Comparison of ENCODE assay signal across 7 cellular contexts in the genomic region with DNA sequence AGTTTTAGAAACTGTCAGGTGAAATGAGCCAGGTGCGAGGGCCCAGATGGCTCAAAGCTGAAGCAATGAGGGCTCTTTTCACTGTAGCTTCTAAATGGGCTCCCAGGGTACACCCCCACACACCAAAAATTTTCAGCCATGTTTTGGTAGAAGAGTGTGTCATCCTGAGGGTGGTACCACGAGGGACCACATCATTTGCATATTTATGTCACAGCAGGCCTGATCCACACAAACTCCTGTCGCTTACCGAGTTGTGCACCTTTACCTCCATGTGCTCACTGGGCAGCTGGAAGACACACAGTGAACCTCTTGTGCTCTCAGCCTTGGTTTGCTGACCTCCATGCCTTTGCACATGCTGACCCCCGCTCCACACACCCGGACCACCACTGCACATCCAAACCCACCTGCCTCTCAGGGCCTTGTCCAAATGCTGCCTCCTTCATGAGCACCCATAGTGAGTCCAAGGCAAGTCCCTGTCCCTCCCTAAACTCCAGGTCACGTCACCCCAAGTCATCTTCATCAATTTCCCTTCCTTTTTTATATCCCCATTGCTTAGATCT.
DNase-seq lines count a peak whose midpoint lies in the region; ATAC-seq and TF ChIP-seq lines count a peak whose summit lies in the region.
"Not testable (repeated sequence)": the region's sequence is repeated elsewhere in the genome, so short reads cannot be mapped to it uniquely, and the experiment has no call there.

No MANE protein-coding gene starts in this region.

- not testable (repeated sequence) for H3K27me3 ChIP-seq in OCI-LY1 (ENCODE audit: insufficient read depth, low read length); left lung

- H3K36me3 Mint-ChIP-seq in Calu3 (ENCODE audit: insufficient read depth, unreplicated experiment); activated CD4-positive, alpha-beta T cell treated with anti-CD3 and anti-CD28 coated beads for 36 hours (ENCODE audit: low read depth); chondrocyte (ENCODE audit: low read depth): not testable (repeated sequence)
- H3K36me3 Mint-ChIP-seq in activated T-helper 1 cell treated with anti-CD3 and anti-CD28 coated beads, Interleukin-12 subunit alpha, Interleukin-12 subunit beta, Interleukin-2, Interleukin-4 antibody, amounts not matched to agents 30 ng/mL and 10 ng/mL and 1 ng/mL, durations not matched to agents 14 hours and 24 hours and 36 hours (ENCODE audit: low read depth), result peaks cover 15% of the 10 kb centered on the region

- H3K27ac Mint-ChIP-seq in Calu3 (ENCODE audit: unreplicated experiment) (peak overlapping the region; percentile 30), chondrocyte (ENCODE audit: unreplicated experiment) (peak overlapping the region; percentile 60)
- peak overlapping the region; percentile 58 for H3K27ac Mint-ChIP-seq in activated CD4-positive, alpha-beta T cell treated with anti-CD3 and anti-CD28 coated beads for 36 hours
- peak overlapping the region; percentile 82 for H3K27ac Mint-ChIP-seq in activated T-helper 1 cell treated with anti-CD3 and anti-CD28 coated beads, Interleukin-12 subunit alpha, Interleukin-12 subunit beta, Interleukin-2, Interleukin-4 antibody, amounts not matched to agents 30 ng/mL and 10 ng/mL and 1 ng/mL, durations not matched to agents 14 hours and 24 hours and 36 hours

- H3K27ac ChIP-seq in OCI-LY1 (ENCODE audit: low read depth, low read length, poor library complexity, severe bottlenecking), result peak overlapping the region; percentile 96
- H3K27ac ChIP-seq in left lung, result not testable (repeated sequence)

- not testable (repeated sequence) for TF ChIP-seq CTCF in Calu3 (IDR thresholded peaks at IDR 0.05; ENCODE audit: unreplicated experiment); OCI-LY1 (IDR thresholded peaks at IDR 0.05; ENCODE audit: low read length); chondrocyte (IDR thresholded peaks at IDR 0.05); left lung (IDR thresholded peaks at IDR 0.05)

- not testable (repeated sequence) for H3K27me3 Mint-ChIP-seq in Calu3 (ENCODE audit: unreplicated experiment); activated CD4-positive, alpha-beta T cell treated with anti-CD3 and anti-CD28 coated beads for 36 hours; activated T-helper 1 cell treated with anti-CD3 and anti-CD28 coated beads, Interleukin-12 subunit alpha, Interleukin-12 subunit beta, Interleukin-2, Interleukin-4 antibody, amounts not matched to agents 30 ng/mL and 10 ng/mL and 1 ng/mL, durations not matched to agents 14 hours and 24 hours and 36 hours (ENCODE audit: insufficient read depth); chondrocyte (ENCODE audit: low read depth)

- CTCF ChIA-PET in Calu3 (lab: Charles Lee); activated CD4-positive, alpha-beta T cell treated with anti-CD3 and anti-CD28 coated beads for 36 hours (lab: Charles Lee): not testable (repeated sequence)

- not testable (repeated sequence) for H4K20me1 ChIP-seq in OCI-LY1 (ENCODE audit: insufficient read depth, low read length)

- H3K4me1 Mint-ChIP-seq in Calu3 (ENCODE audit: low read depth, unreplicated experiment), result peaks cover 10% of the 10 kb centered on the region
- peaks cover 12% of the 10 kb centered on the region for H3K4me1 Mint-ChIP-seq in activated CD4-positive, alpha-beta T cell treated with anti-CD3 and anti-CD28 coated beads for 36 hours
- H3K4me1 Mint-ChIP-seq in activated T-helper 1 cell treated with anti-CD3 and anti-CD28 coated beads, Interleukin-12 subunit alpha, Interleukin-12 subunit beta, Interleukin-2, Interleukin-4 antibody, amounts not matched to agents 30 ng/mL and 10 ng/mL and 1 ng/mL, durations not matched to agents 14 hours and 24 hours and 36 hours (ENCODE audit: low read depth), result peaks cover 27% of the 10 kb centered on the region
- H3K4me1 Mint-ChIP-seq in chondrocyte (ENCODE audit: low read depth), result peaks cover 19% of the 10 kb centered on the region

- not testable (repeated sequence) for H3K9me3 ChIP-seq in OCI-LY1 (ENCODE audit: low read length); left lung

- not testable (repeated sequence) for H3K36me3 ChIP-seq in OCI-LY1 (ENCODE audit: insufficient read depth, low read length); left lung

- intact Hi-C loops in Calu3 (cut with micrococcal nuclease; ENCODE audit: unreplicated experiment); activated CD4-positive, alpha-beta T cell treated with anti-CD3 and anti-CD28 coated beads for 36 hours (cut with DNase I, micrococcal nuclease); left lung (cut with DNase I): not testable (repeated sequence)
- intact Hi-C loops in activated T-helper 1 cell treated with anti-CD3 and anti-CD28 coated beads, Interleukin-12 subunit alpha, Interleukin-12 subunit beta, Interleukin-2, Interleukin-4 antibody, amounts not matched to agents 30 ng/mL and 10 ng/mL and 1 ng/mL, durations not matched to agents 14 hours and 24 hours and 36 hours (cut with micrococcal nuclease), result loop anchor here (10.0 kb wide), 1 partner anchor 358 kb away; no protein-coding TSS in a partner anchor

- peak overlapping the region; percentile 45 for H3K4me3 ChIP-seq in OCI-LY1 (ENCODE audit: low read depth, low read length, poor library complexity, severe bottlenecking)
- not testable (repeated sequence) for H3K4me3 ChIP-seq in left lung

- H3F3A ChIP-seq in OCI-LY1 (ENCODE audit: insufficient read depth, low read length), result not testable (repeated sequence)

- POLR2A ChIA-PET in activated CD4-positive, alpha-beta T cell treated with anti-CD3 and anti-CD28 coated beads for 36 hours (lab: Charles Lee), result not testable (repeated sequence)

- H3K9me2 ChIP-seq in OCI-LY1 (ENCODE audit: low read depth, low read length), result not testable (repeated sequence)

- DNase-seq in Calu3; activated T-helper 1 cell treated with anti-CD3 and anti-CD28 coated beads, Interleukin-12 subunit alpha, Interleukin-12 subunit beta, Interleukin-2, Interleukin-4 antibody, amounts not matched to agents 30 ng/mL and 10 ng/mL and 1 ng/mL, durations not matched to agents 14 hours and 24 hours and 36 hours (ENCODE audit: low spot score); chondrocyte (ENCODE audit: low spot score); left lung: not testable (repeated sequence)
- peak; percentile 47 for DNase-seq in activated CD4-positive, alpha-beta T cell treated with anti-CD3 and anti-CD28 coated beads for 36 hours
- peak; percentile 28 for DNase-seq in stimulated activated CD4-positive, alpha-beta T cell treated with anti-CD3 and anti-CD28 coated beads, Interleukin-1b, Interleukin-23, amount 100 ng/mL, for 48 hours

- peak; percentile 58 for ATAC-seq in activated CD4-positive, alpha-beta T cell treated with anti-CD3 and anti-CD28 coated beads for 36 hours
- peak; percentile 6 for ATAC-seq in left lung

- not testable (repeated sequence) for BruUV-seq in Calu3 (replicated peaks; lab: Mats Ljungman, UMichigan)

- H2AFZ ChIP-seq in OCI-LY1 (ENCODE audit: low read length), result not testable (repeated sequence)

- not testable (repeated sequence) for H3K4me3 Mint-ChIP-seq in Calu3 (ENCODE audit: low read depth, unreplicated experiment); activated CD4-positive, alpha-beta T cell treated with anti-CD3 and anti-CD28 coated beads for 36 hours; chondrocyte (ENCODE audit: unreplicated experiment)
- peak overlapping the region; percentile 44 for H3K4me3 Mint-ChIP-seq in activated T-helper 1 cell treated with anti-CD3 and anti-CD28 coated beads, Interleukin-12 subunit alpha, Interleukin-12 subunit beta, Interleukin-2, Interleukin-4 antibody, amounts not matched to agents 30 ng/mL and 10 ng/mL and 1 ng/mL, durations not matched to agents 14 hours and 24 hours and 36 hours

- not testable (repeated sequence) for H3K9me3 Mint-ChIP-seq in Calu3 (ENCODE audit: low read depth, unreplicated experiment); activated CD4-positive, alpha-beta T cell treated with anti-CD3 and anti-CD28 coated beads for 36 hours (ENCODE audit: low read depth); activated T-helper 1 cell treated with anti-CD3 and anti-CD28 coated beads, Interleukin-12 subunit alpha, Interleukin-12 subunit beta, Interleukin-2, Interleukin-4 antibody, amounts not matched to agents 30 ng/mL and 10 ng/mL and 1 ng/mL, durations not matched to agents 14 hours and 24 hours and 36 hours; chondrocyte (ENCODE audit: low read depth)

- H3K4me2 ChIP-seq in OCI-LY1 (ENCODE audit: low read length), result peak overlapping the region; percentile 59; the same call in 1 of the 2 replicates

- H3K9ac ChIP-seq in OCI-LY1 (ENCODE audit: low read length), result peak overlapping the region; percentile 83

- peaks cover 60% of the 10 kb centered on the region for H3K4me1 ChIP-seq in OCI-LY1 (ENCODE audit: insufficient read depth, low read length, severe bottlenecking)
- not testable (repeated sequence) for H3K4me1 ChIP-seq in left lung

- H3K79me2 ChIP-seq in OCI-LY1 (ENCODE audit: insufficient read depth, low read length), result not testable (repeated sequence)

Comparison
In these comparisons a context has a peak if more than half of its experiments do, and no peak if none do; other contexts are left out.
1. H3K27ac Mint-ChIP-seq: peak in every context shown above with its lines; median percentile 82 in activated T-helper 1 cell treated with anti-CD3 and anti-CD28 coated beads, Interleukin-12 subunit alpha, Interleukin-12 subunit beta, Interleukin-2, Interleukin-4 antibody, amounts not matched to agents 30 ng/mL and 10 ng/mL and 1 ng/mL, durations not matched to agents 14 hours and 24 hours and 36 hours; 60 in chondrocyte; 58 in activated CD4-positive, alpha-beta T cell treated with anti-CD3 and anti-CD28 coated beads for 36 hours; 30 in Calu3.